Comparison of ENCODE assay signal across 23 cellular contexts in the genomic region with DNA sequence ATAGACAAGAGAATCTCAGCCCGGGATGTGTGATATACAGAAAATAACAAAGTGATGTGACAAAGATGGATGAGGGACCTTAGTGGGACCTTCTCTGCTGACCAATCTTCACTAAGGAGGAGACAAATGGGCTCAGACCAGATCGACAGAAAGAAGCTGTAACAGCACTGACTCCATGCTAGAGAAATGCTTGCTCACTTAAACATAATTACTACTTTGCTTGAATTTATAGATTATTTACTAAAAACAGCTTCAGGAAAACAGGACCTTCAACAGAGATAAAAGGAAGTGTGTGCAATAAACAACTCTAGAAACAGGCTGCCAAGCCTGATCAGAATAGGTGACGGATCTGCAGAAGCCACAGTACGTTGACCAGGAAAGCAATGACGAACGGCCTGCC.
"Had no signal": no experiment of that assay in that cellular context is flagged by ENCODE, and none has a peak within 500 bp of the region (broad histone marks: within the 10 kb centered on the region; RNA-seq: fewer than 3 reads in every experiment).

No MANE protein-coding gene starts in this region.

- H3K27ac ChIP-seq: adrenal gland, coronary artery, esophagus muscularis mucosa, tibial nerve had no signal

- DNase-seq: activated CD4-positive, alpha-beta memory T cell treated with anti-CD3 and anti-CD28 coated beads for 36 hours; activated CD4-positive, alpha-beta T cell treated with anti-CD3 and anti-CD28 coated beads, Interleukin-2, amount 10 ng/mL, durations not matched to agents 24 days and 14 days; activated CD4-positive, CD25-positive, alpha-beta regulatory T cell treated with anti-CD3 and anti-CD28 coated beads, Interleukin-2, amount 50 U/mL, for 72 hours; activated CD8-positive, alpha-beta memory T cell treated with anti-CD3 and anti-CD28 coated beads, Interleukin-2, amount 50 U/mL, for 4 hours; activated effector memory CD4-positive, alpha-beta T cell treated with anti-CD3 and anti-CD28 coated beads, Interleukin-2, amount 50 U/mL, for 16 hours; activated naive CD4-positive, alpha-beta T cell treated with anti-CD3 and anti-CD28 coated beads for 36 hours; activated naive CD8-positive, alpha-beta T cell treated with anti-CD3 and anti-CD28 coated beads for 36 hours; activated T-cell treated with anti-CD3 and anti-CD28 coated beads, Interleukin-2, amount 50 U/mL, for 1 hour; adrenal gland; aorta; effector memory CD8-positive, alpha-beta T cell; left colon; midbrain; naive thymus-derived CD4-positive, alpha-beta T cell; posterior cingulate gyrus; right cardiac atrium; stimulated activated CD4-positive, alpha-beta T cell treated with anti-CD3 and anti-CD28 coated beads, Interleukin-2, amount 100 ng/mL, for 48 hours; stimulated activated naive CD4-positive, alpha-beta T cell treated with Interleukin-2 at 50 U/mL for 16 hours; T-helper 2 cell had no signal

- ATAC-seq: effector memory CD8-positive, alpha-beta T cell; left colon; naive thymus-derived CD4-positive, alpha-beta T cell; right cardiac atrium had no signal

- H3K4me3 ChIP-seq: adrenal gland, coronary artery, esophagus muscularis mucosa, tibial nerve had no signal

- H3K36me3 ChIP-seq: adrenal gland, esophagus muscularis mucosa, tibial nerve had no signal

- H3K27me3 ChIP-seq: adrenal gland, esophagus muscularis mucosa, tibial nerve had no signal

- FAIRE-seq: frontal cortex had no signal

- H3K9me3 ChIP-seq: adrenal gland, esophagus muscularis mucosa, tibial nerve had no signal
